ENCODE assay signal across 8 cellular contexts in genomic region chr19:44093931-44094765, GRCh38. TPM values are rescaled to one million over a fixed set of nuclear protein-coding genes. Genes with fewer than 3 reads are reported as not detected.
DNase-seq lines count a peak whose midpoint lies in the region; ATAC-seq, FAIRE-seq and TF ChIP-seq lines count a peak whose summit lies in the region.

ZNF224 (plus strand) TSS chr19:44094361; CDS start chr19:44097874, 3,513 bp downstream.

- intact Hi-C loops in kidney (cut with DNase I) = no loop called here

- H3K4me1 ChIP-seq in ACC112 (ENCODE audit: control insufficient read depth, insufficient read depth, low read length, unreplicated experiment) = no peaks in the 10 kb centered on the region
- no peaks in the 10 kb centered on the region for H3K4me1 ChIP-seq in kidney (ENCODE audit: control insufficient read depth in 1 of 2, insufficient read depth in 1 of 2, low read depth in 1 of 2, low read length in 2 of 2)

- H3K9me3 ChIP-seq in kidney (ENCODE audit: control insufficient read depth in 1 of 2, low read length in 2 of 2) = peaks cover 0 to 2% of the 10 kb centered on the region in 2 donors

- H3K27ac ChIP-seq in ACC112 (ENCODE audit: low read depth, low read length) (0 out of 2 replicates have a peak within 1 kb of the TSS, but pooled peaks have one; percentile 18), kidney (ENCODE audit: low read depth in 2 of 2, low read length in 2 of 2) (peak within 1 kb of the TSS; percentile 29 to 57)

- DNase-seq in NCI-H446 (lab: John Stamatoyannopoulos, UW) (peak; percentile 89 to 95), cerebellum (ENCODE audit: low spot score) (peak; percentile 94), kidney (peak; percentile 96)
- peak; percentile 67 for DNase-seq in activated CD4-positive, CD25-positive, alpha-beta regulatory T cell treated with anti-CD3 and anti-CD28 coated beads, Interleukin-2, amount 50 U/mL, for 72 hours
- peak; percentile 89 for DNase-seq in stimulated activated CD4-positive, alpha-beta T cell treated with anti-CD3 and anti-CD28 coated beads, Interleukin-15, amount 100 ng/mL, for 24 hours

- H3K27me3 ChIP-seq in ACC112 (ENCODE audit: insufficient read depth, low read length) = no peaks in the 10 kb centered on the region

- peak; percentile 81 for ATAC-seq in GM19023 (IDR thresholded peaks at IDR 0.05; ENCODE audit: unreplicated experiment)
- peak; percentile 87 for ATAC-seq in HG03280 (IDR thresholded peaks at IDR 0.05; ENCODE audit: unreplicated experiment)

- H2AFZ ChIP-seq in ACC112 (ENCODE audit: low read length, unreplicated experiment) = peak within 1 kb of the TSS; percentile 94

- H3K79me2 ChIP-seq in ACC112 (ENCODE audit: control insufficient read depth, insufficient read depth, low read length, unreplicated experiment) = peaks cover 9% of the 10 kb centered on the region

- FAIRE-seq in kidney (lab: Jason Lieb, UNC) = no peak

- H3K4me3 ChIP-seq in ACC112 (ENCODE audit: low read depth, low read length) (peak within 1 kb of the TSS; percentile 97), kidney (ENCODE audit: low read length in 2 of 2) (peak within 1 kb of the TSS; percentile 79 to 93)

- H3K9ac ChIP-seq in kidney (ENCODE audit: low read length in 2 of 2) = peak within 1 kb of the TSS; percentile 85 to 86

- no peak for TF ChIP-seq CTCF in kidney (IDR thresholded peaks at IDR 0.05; ENCODE audit: borderline replicate concordance, extremely low read depth, insufficient read depth)

- peaks cover 13% of the 10 kb centered on the region for H3K36me3 ChIP-seq in ACC112 (ENCODE audit: insufficient read depth, low read length)
- peaks cover 5 to 13% of the 10 kb centered on the region in 2 donors for H3K36me3 ChIP-seq in kidney (ENCODE audit: control insufficient read depth in 1 of 2, insufficient read depth in 2 of 2, low read length in 2 of 2)

RNA-seq across cellular contexts. Expression of gene ZNF224, which starts in this region (rescaled TPM):
- total RNA-seq in cerebellum = 44.5 TPM
- 34.0 TPM for total RNA-seq in kidney
- 7.8 TPM for polyA plus RNA-seq in kidney (ENCODE audit: insufficient read depth, low read depth, low replicate concordance)

Comparison
In these comparisons a context has a peak if more than half of its experiments do, and no peak if none do; other contexts are left out.
1. Peak in every context shown above with its lines: DNase-seq, ATAC-seq, H3K4me3 ChIP-seq and H3K27ac ChIP-seq.